8 cellular contexts compared by ENCODE assay signal in the genomic region with DNA sequence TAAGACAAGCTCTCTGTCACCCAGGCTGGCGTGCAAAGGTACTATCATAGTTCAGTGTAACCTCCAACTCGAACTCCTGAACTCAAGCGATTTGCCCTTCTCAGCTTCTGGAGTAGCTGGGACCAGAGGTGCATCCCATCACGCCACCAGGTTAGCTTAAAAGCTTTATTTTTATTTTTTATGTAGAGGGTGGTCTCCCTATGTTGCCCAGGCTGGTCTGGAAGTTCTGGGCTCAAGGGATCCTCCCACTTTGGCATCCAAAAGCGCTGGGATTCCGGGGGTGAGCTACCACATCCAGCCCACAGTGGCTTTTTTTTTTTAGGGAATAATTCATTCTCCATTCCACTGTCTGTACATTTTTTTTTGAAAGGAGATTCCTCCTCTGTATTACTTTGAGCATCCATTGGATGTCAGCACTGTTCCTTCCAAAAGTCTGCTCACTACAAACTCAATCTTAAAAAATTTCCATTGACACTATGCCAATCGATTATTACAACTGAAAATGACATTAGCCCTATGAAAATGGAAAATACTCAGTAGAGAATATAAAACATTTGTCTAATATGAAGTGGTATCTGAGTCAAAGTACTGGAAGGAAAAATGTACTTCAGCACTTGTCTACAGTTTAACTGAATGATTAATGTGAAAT. TPM values are rescaled to one million over a fixed set of nuclear protein-coding genes. Genes with fewer than 3 reads are reported as not detected.
DNase-seq lines count a peak whose midpoint lies in the region; ATAC-seq and TF ChIP-seq lines count a peak whose summit lies in the region.

No MANE protein-coding gene starts in this region.

- DNase-seq in left ventricle myocardium inferior (no peak), left cardiac atrium (no peak), NT2/D1 (ENCODE audit: low read depth, low spot score) (no peak), mesothelial cell of epicardium (ENCODE audit: low spot score in 2 of 2, unreplicated experiment in 2 of 2) (no peak), uterus (no peak), middle frontal gyrus (ENCODE audit: extremely low spot score, low spot score) (no peak)

- H3K27me3 Mint-ChIP-seq in mesothelial cell of epicardium (ENCODE audit: low read depth): no peaks in the 10 kb centered on the region

- peak overlapping the region; percentile 88 for H3K9ac ChIP-seq in NT2/D1 (ENCODE audit: insufficient read length, low read depth)

- H3K9me3 ChIP-seq in left ventricle myocardium inferior (replicated peaks): no peaks in the 10 kb centered on the region
- no peaks in the 10 kb centered on the region for H3K9me3 ChIP-seq in NT2/D1 (ENCODE audit: insufficient read depth, low read length)
- H3K9me3 ChIP-seq in uterus: no peaks in the 10 kb centered on the region

- ATAC-seq in left cardiac atrium (no peak), HG02840 (IDR thresholded peaks at IDR 0.05; ENCODE audit: low FRiP score, unreplicated experiment) (no peak)

- H3K27me3 ChIP-seq in left ventricle myocardium inferior (ENCODE audit: low read depth) (no peaks in the 10 kb centered on the region), NT2/D1 (ENCODE audit: insufficient read depth, insufficient read length) (no peaks in the 10 kb centered on the region), uterus (no peaks in the 10 kb centered on the region)

- peak overlapping the region; percentile 97 for H3K4me3 Mint-ChIP-seq in mesothelial cell of epicardium

- H3K4me1 ChIP-seq in left ventricle myocardium inferior (peaks cover 79% of the 10 kb centered on the region), NT2/D1 (ENCODE audit: insufficient read depth, insufficient read length) (no peaks in the 10 kb centered on the region), uterus (peaks cover 3 to 15% of the 10 kb centered on the region in 2 donors)

- H3K4me3 ChIP-seq in left ventricle myocardium inferior (peak overlapping the region; percentile 95), NT2/D1 (ENCODE audit: insufficient read length, low read depth) (peak overlapping the region; percentile 92), uterus (peak overlapping the region; percentile 96 to 99)

- H3K4me1 Mint-ChIP-seq in mesothelial cell of epicardium: peaks cover 34% of the 10 kb centered on the region

- H3K27ac ChIP-seq in left ventricle myocardium inferior (replicated peaks) (peak overlapping the region; percentile 96), cingulate gyrus (ENCODE audit: low read depth, low read length) (peak overlapping the region; percentile 99), uterus (peak overlapping the region; percentile 99 to 100)

- TF ChIP-seq POLR2A in uterus (IDR thresholded peaks at IDR 0.05): no peak

- no peaks in the 10 kb centered on the region for H3K36me3 Mint-ChIP-seq in mesothelial cell of epicardium

- H3K9me3 Mint-ChIP-seq in mesothelial cell of epicardium: no peaks in the 10 kb centered on the region

- peak overlapping the region; percentile 100 for H3K27ac Mint-ChIP-seq in mesothelial cell of epicardium

- intact Hi-C loops in left ventricle myocardium inferior (cut with micrococcal nuclease) (no loop called here), left cardiac atrium (cut with DNase I) (loop anchor here (5.0 to 10.0 kb wide), 2 partner anchors 48 to 100 kb away; a partner anchor contains a TSS), uterus (cut with DNase I; ENCODE audit: low total_unique reads) (loop anchor here (10.0 kb wide), 1 partner anchor 568 kb away; a partner anchor contains a TSS)

- TF ChIP-seq CTCF in left ventricle myocardium inferior (IDR thresholded peaks at IDR 0.05; ENCODE audit: borderline replicate concordance) (peak; percentile 61), mesothelial cell of epicardium (IDR thresholded peaks at IDR 0.05; ENCODE audit: unreplicated experiment) (no peak), uterus (IDR thresholded peaks at IDR 0.05) (peak in 2 of 4 experiments; percentile 23 to 33)

- no peaks in the 10 kb centered on the region for H3K36me3 ChIP-seq in left ventricle myocardium inferior
- H3K36me3 ChIP-seq in NT2/D1 (ENCODE audit: insufficient read depth, insufficient read length, low read length): peaks cover 15% of the 10 kb centered on the region
- no peaks in the 10 kb centered on the region for H3K36me3 ChIP-seq in uterus

RNA-seq across cellular contexts. Expression of a gene that starts 1.3 kb away (rescaled TPM):
- total RNA-seq in left ventricle myocardium inferior (4.4 TPM), left cardiac atrium (1 to 10 TPM; 5.0 to 6.0 TPM), mesothelial cell of epicardium (5.1 to 6.2 TPM (median 5.8 TPM) in 3 replicates), uterus (10 to 100 TPM in 2 of 4 donors, 1 to 10 TPM in 1, under 1 TPM in 1; 0.59 to 11.1 (median 8.8) TPM)

RNA-seq across cellular contexts. Expression of a gene that starts 1.9 kb away (rescaled TPM):
- total RNA-seq in left ventricle myocardium inferior (60.5 TPM), left cardiac atrium (10 to 100 TPM; 49.8 to 58.6 TPM), mesothelial cell of epicardium (39.6 to 41.0 TPM (median 39.7 TPM) in 3 replicates), uterus (10 to 100 TPM; 19.2 to 57.7 (median 48.9) TPM)

RNA-seq across cellular contexts. Expression of a gene that starts 45.5 kb away (rescaled TPM):
- total RNA-seq in left ventricle myocardium inferior (0.93 TPM), left cardiac atrium (1 to 10 TPM; 1.2 to 1.5 TPM), mesothelial cell of epicardium (2.5 to 2.7 TPM (median 2.7 TPM) in 3 replicates), uterus (1 to 10 TPM in 2 of 4 donors, not detected in 2; 1.1 to 1.2 TPM)
